ENCODE assay signal across 20 cellular contexts in the genomic region with DNA sequence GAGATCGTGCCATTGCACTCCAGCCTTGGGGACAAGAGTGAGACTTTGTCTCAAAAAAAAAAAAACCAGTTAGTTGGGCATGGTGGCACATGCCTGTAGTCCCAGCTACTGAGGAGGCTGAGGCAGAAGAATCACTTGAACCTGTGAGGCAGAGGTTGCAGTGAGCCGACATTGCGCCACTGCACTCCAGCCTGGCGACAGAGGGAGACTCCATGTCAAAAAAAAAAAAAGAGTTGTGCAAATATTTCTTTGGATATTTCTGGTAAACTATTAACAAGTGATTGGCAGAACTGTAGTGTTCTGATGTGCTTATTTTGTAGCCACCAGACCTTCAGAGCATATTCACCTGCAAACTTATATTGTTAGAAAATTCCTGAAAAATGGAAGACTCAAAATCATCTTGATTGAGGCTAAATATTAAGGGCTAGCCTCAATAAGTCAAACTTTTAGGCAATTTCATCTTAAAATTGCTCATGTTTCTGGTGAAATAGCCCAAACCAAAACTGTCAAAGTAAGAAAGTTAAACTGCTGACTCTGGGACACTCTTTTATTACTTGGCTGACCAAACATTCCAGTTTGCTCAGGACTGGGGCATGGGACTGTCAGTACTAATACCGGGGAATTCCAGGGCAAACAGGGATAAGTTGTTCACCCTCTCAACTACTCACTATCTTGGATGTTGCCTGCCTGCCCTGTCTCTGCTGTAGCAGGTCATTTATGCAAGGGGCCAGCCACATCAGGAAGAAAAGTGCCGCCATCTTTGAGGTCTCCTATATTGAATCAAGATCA. TPM values are rescaled to one million over a fixed set of nuclear protein-coding genes. Genes with fewer than 3 reads are reported as not detected.
DNase-seq lines count a peak whose midpoint lies in the region; ATAC-seq and TF ChIP-seq lines count a peak whose summit lies in the region.
"Had no signal": no experiment of that assay in that cellular context is flagged by ENCODE, and none has a peak within 500 bp of the region (broad histone marks: within the 10 kb centered on the region; RNA-seq: fewer than 3 reads in every experiment).

No MANE protein-coding gene starts in this region.

- peaks cover 14% of the 10 kb centered on the region for H3K36me3 Mint-ChIP-seq in neural progenitor cell

- no peak for DNase-seq in Right ventricle myocardium inferior (ENCODE audit: missing footprints)
- no peak for DNase-seq in left cardiac atrium
- no peak for DNase-seq in left ventricle myocardium inferior
- no peak for DNase-seq in neural progenitor cell (ENCODE audit: low spot score)
- no peak for DNase-seq in SW 1271 (lab: John Stamatoyannopoulos, UW)
- DNase-seq: activated CD4-positive, alpha-beta T cell treated with anti-CD3 and anti-CD28 coated beads, Interleukin-2, amount 50 U/mL, for 48 hours; C1 segment of cervical spinal cord; GDM1; NCI-H2107; NCI-H526; SIG-M5; stimulated activated CD4-positive, alpha-beta T cell treated with anti-CD3 and anti-CD28 coated beads, Interleukin-2, amount 100 ng/mL, for 24 hours; T-helper 1 cell; transverse colon had no signal

- no peaks in the 10 kb centered on the region for H3K9me3 Mint-ChIP-seq in neural progenitor cell
- H3K9me3 Mint-ChIP-seq: GM23338; stimulated activated naive CD8-positive, alpha-beta T cell treated with anti-CD3 and anti-CD28 coated beads, Interleukin-15, Interleukin-2, amounts not matched to agents 100 ng/mL and 50 ng/mL, for 24 hours had no signal

- H3K4me1 ChIP-seq in left ventricle myocardium inferior (peaks cover 96% of the 10 kb centered on the region), neural progenitor cell (no peaks in the 10 kb centered on the region), gastroesophageal sphincter (peaks cover 6 to 77% (median 12%) of the 10 kb centered on the region in 3 donors)

- no peak overlapping the region for H2AFZ ChIP-seq in neural progenitor cell (replicated peaks)
- H2AFZ ChIP-seq: GM23338 had no signal

- no peaks in the 10 kb centered on the region for H3K27me3 Mint-ChIP-seq in neural progenitor cell (ENCODE audit: insufficient read depth, low read depth)
- H3K27me3 Mint-ChIP-seq: activated naive CD8-positive, alpha-beta T cell; stimulated activated naive CD8-positive, alpha-beta T cell treated with anti-CD3 and anti-CD28 coated beads, Interleukin-15, Interleukin-2, amounts not matched to agents 100 ng/mL and 50 ng/mL, for 24 hours had no signal

- H3K4me3 ChIP-seq in left ventricle myocardium inferior (no peak overlapping the region), neural progenitor cell (no peak overlapping the region), gastroesophageal sphincter (no peak overlapping the region)
- H3K4me3 ChIP-seq: GM23338, transverse colon had no signal

- H4K20me1 ChIP-seq in neural progenitor cell (ENCODE audit: low read depth): no peaks in the 10 kb centered on the region

- H3K79me2 ChIP-seq in neural progenitor cell (ENCODE audit: low read depth): no peaks in the 10 kb centered on the region

- no peak for TF ChIP-seq EP300 in gastroesophageal sphincter (IDR thresholded peaks at IDR 0.05)

- peaks cover 49% of the 10 kb centered on the region for H3K36me3 ChIP-seq in left ventricle myocardium inferior
- H3K36me3 ChIP-seq in neural progenitor cell: no peaks in the 10 kb centered on the region
- H3K36me3 ChIP-seq in gastroesophageal sphincter: peaks cover 0 to 63% of the 10 kb centered on the region in 2 donors

- no peaks in the 10 kb centered on the region for H3K27me3 ChIP-seq in left ventricle myocardium inferior (ENCODE audit: low read depth)
- H3K27me3 ChIP-seq in neural progenitor cell: no peaks in the 10 kb centered on the region
- no peaks in the 10 kb centered on the region for H3K27me3 ChIP-seq in gastroesophageal sphincter
- H3K27me3 ChIP-seq: transverse colon had no signal

- peak overlapping the region; percentile 36 for H3K27ac ChIP-seq in left ventricle myocardium inferior (replicated peaks)
- H3K27ac ChIP-seq in neural progenitor cell: no peak overlapping the region
- no peak overlapping the region for H3K27ac ChIP-seq in gastroesophageal sphincter

- intact Hi-C loops in Right ventricle myocardium inferior (cut with DNase I): no loop called here
- intact Hi-C loops in left cardiac atrium (cut with DNase I): no loop called here
- intact Hi-C loops in left ventricle myocardium inferior (cut with micrococcal nuclease): no loop called here

- ATAC-seq in Right ventricle myocardium inferior: peak; percentile 38
- no peak for ATAC-seq in left cardiac atrium
- no peak for ATAC-seq in HG02885 (IDR thresholded peaks at IDR 0.05; ENCODE audit: poor library complexity, unreplicated experiment)
- no peak for ATAC-seq in gastroesophageal sphincter
- ATAC-seq in GM19463 (IDR thresholded peaks at IDR 0.05; ENCODE audit: unreplicated experiment): no peak
- ATAC-seq: GM23338 had no signal

- peak overlapping the region; percentile 72 for H3K27ac Mint-ChIP-seq in neural progenitor cell
- H3K27ac Mint-ChIP-seq: GM23338; stimulated activated naive CD8-positive, alpha-beta T cell treated with anti-CD3 and anti-CD28 coated beads, Interleukin-15, Interleukin-2, amounts not matched to agents 100 ng/mL and 50 ng/mL, for 24 hours had no signal

- H3K9me3 ChIP-seq in left ventricle myocardium inferior (replicated peaks): no peaks in the 10 kb centered on the region
- no peaks in the 10 kb centered on the region for H3K9me3 ChIP-seq in neural progenitor cell (ENCODE audit: low read depth)
- no peaks in the 10 kb centered on the region for H3K9me3 ChIP-seq in gastroesophageal sphincter
- H3K9me3 ChIP-seq: transverse colon had no signal

- H3K4me1 Mint-ChIP-seq in neural progenitor cell: peaks cover 4% of the 10 kb centered on the region

- TF ChIP-seq POLR2A in gastroesophageal sphincter (IDR thresholded peaks at IDR 0.05): no peak

- no peak overlapping the region for H3K9ac ChIP-seq in neural progenitor cell

- no peak overlapping the region for H3K4me2 ChIP-seq in neural progenitor cell
- H3K4me2 ChIP-seq: GM23338 had no signal

- no peaks in the 10 kb centered on the region for H3F3A ChIP-seq in neural progenitor cell (ENCODE audit: low read depth)

- no peak overlapping the region for H3K4me3 Mint-ChIP-seq in neural progenitor cell
- H3K4me3 Mint-ChIP-seq: activated naive CD8-positive, alpha-beta T cell; GM23338; stimulated activated naive CD8-positive, alpha-beta T cell treated with anti-CD3 and anti-CD28 coated beads, Interleukin-15, Interleukin-2, amounts not matched to agents 100 ng/mL and 50 ng/mL, for 24 hours had no signal

- TF ChIP-seq CTCF in left ventricle myocardium inferior (IDR thresholded peaks at IDR 0.05; ENCODE audit: borderline replicate concordance) (no peak), neural progenitor cell (IDR thresholded peaks at IDR 0.05) (no peak), gastroesophageal sphincter (IDR thresholded peaks at IDR 0.05) (no peak)

- WGBS in gastroesophageal sphincter (ENCODE audit: low coverage in 1 of 2), 2 donors: 91 to 94% methylated on average over 5 to 6 of the region's 6 CpGs

RNA-seq across cellular contexts. Expression of a gene that starts 37.0 kb away (rescaled TPM):
- 69.9 TPM for total RNA-seq in Right ventricle myocardium inferior
- 100 to 1,000 TPM in 1 of 2 donors, 10 to 100 TPM in 1; 91.6 to 208 TPM for total RNA-seq in left cardiac atrium
- 68.2 TPM for total RNA-seq in left ventricle myocardium inferior
- total RNA-seq in neural progenitor cell (ENCODE audit: low replicate concordance): 10.9 and 18.1 TPM in 2 replicates
- total RNA-seq in gastroesophageal sphincter: 100 to 1,000 TPM in 1 of 4 donors, 10 to 100 TPM in 3; 54.6 to 108 (median 75.9) TPM
